In the genomic region with DNA sequence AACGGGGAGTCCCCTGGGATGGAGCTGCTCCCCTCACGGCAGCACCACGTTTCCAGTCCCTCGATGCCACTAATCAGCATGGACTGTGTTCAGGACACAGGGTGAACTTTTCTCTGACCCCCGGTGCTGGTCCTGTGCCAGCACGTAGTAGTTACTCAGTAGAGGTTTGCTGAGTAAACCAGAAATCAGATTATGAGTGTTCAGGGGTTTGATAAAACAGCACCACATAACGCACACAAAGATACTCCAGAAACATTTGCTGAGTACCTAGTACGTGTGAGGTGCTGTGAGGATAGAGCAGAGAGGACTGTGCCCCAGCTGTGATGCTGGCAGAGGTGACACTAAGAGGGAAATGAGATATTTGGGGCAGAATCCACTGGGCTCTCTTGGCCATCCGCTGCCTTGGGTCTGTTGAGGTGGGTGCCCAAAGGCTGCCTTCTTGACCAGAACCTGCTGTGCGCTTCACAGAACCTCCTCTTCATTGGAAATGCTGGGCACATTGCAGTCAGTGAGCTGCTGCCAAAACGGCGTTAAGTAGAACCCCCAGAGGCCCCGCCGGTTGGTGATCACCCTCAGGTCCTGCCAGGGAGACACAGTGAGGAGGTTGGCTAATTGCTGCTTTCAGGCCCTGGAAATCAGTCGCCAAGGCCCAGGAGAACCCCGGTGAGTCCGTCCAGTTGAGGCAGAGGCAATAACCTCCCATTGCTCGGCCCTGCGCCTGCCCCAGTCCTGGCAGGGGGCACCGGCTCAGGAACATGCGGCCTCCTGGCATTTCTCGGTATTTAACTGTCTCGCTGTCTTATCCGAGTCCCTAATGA, we compare ENCODE assay signal across 12 cellular contexts. TPM values are rescaled to one million over a fixed set of nuclear protein-coding genes. Genes with fewer than 3 reads are reported as not detected.
DNase-seq lines count a peak whose midpoint lies in the region; ATAC-seq and TF ChIP-seq lines count a peak whose summit lies in the region.
"Had no signal": no experiment of that assay in that cellular context is flagged by ENCODE, and none has a peak within 500 bp of the region (broad histone marks: within the 10 kb centered on the region; RNA-seq: fewer than 3 reads in every experiment).

No MANE protein-coding gene starts in this region.

- H3K9me3 ChIP-seq in PC-9 (ENCODE audit: insufficient read depth, low read depth) = no peaks in the 10 kb centered on the region
- H3K9me3 ChIP-seq in skeletal muscle tissue (ENCODE audit: control insufficient read depth in 3 of 3, low read length in 3 of 3) = no peaks in the 10 kb centered on the region

- H3K27me3 ChIP-seq in PC-9 (ENCODE audit: insufficient read depth, low read depth) (no peaks in the 10 kb centered on the region), skeletal muscle tissue (ENCODE audit: control insufficient read depth in 3 of 3, insufficient read depth in 3 of 3, low read length in 3 of 3) (no peaks in the 10 kb centered on the region)

- no TSS peak for BruUV-seq in PC-9 (replicated peaks; lab: Mats Ljungman, UMichigan)

- no peak for TF ChIP-seq CTCF in PC-9 (conservative IDR thresholded peaks at IDR 0.05)

- peak overlapping the region in 1 of 3 donors; percentile 40 for H3K9ac ChIP-seq in skeletal muscle tissue (ENCODE audit: low read depth in 1 of 3, low read length in 3 of 3)

- H3K4me3 ChIP-seq in PC-9 (no peak overlapping the region), skeletal muscle tissue (ENCODE audit: low read length in 3 of 3) (no peak overlapping the region)

- no peaks in the 10 kb centered on the region for H3K9me2 ChIP-seq in PC-9 (ENCODE audit: insufficient read depth)

- POLR2A ChIA-PET in PC-9 (lab: Charles Lee; ENCODE audit: unreplicated experiment) = no interaction called here

- H3K79me2 ChIP-seq in PC-9 (ENCODE audit: low read depth) = no peaks in the 10 kb centered on the region

- peaks cover 23% of the 10 kb centered on the region; the same call in 1 of the 2 replicates for H3F3A ChIP-seq in PC-9 (ENCODE audit: insufficient read depth, low read depth)

- intact Hi-C loops in PC-9 (cut with micrococcal nuclease; ENCODE audit: unreplicated experiment) = no loop called here

- H3K36me3 ChIP-seq in PC-9 (ENCODE audit: low read depth) (no peaks in the 10 kb centered on the region), skeletal muscle tissue (ENCODE audit: control insufficient read depth in 3 of 3, insufficient read depth in 3 of 3, low read length in 3 of 3) (peaks cover 0 to 11% (median 2%) of the 10 kb centered on the region in 3 donors)

- no peaks in the 10 kb centered on the region for H4K20me1 ChIP-seq in PC-9 (ENCODE audit: insufficient read depth)

- H3K4me2 ChIP-seq in PC-9 = 0 out of 2 replicates have a peak overlapping the region, but pooled peaks have one; percentile 66

- H3K4me1 ChIP-seq in PC-9 (replicated peaks; ENCODE audit: insufficient read depth) = peaks cover 52% of the 10 kb centered on the region
- H3K4me1 ChIP-seq in skeletal muscle tissue (ENCODE audit: control insufficient read depth in 3 of 3, insufficient read depth in 3 of 3, low read length in 3 of 3) = peaks cover 21 to 68% (median 26%) of the 10 kb centered on the region in 3 donors

- peak; percentile 61 for ATAC-seq in GM21529 (IDR thresholded peaks at IDR 0.05; ENCODE audit: unreplicated experiment)

- CTCF ChIA-PET in PC-9 (lab: Charles Lee) = no interaction called here

- peak; percentile 34 for DNase-seq in activated CD4-positive, alpha-beta T cell treated with anti-CD3 and anti-CD28 coated beads for 48 hours
- DNase-seq in activated CD4-positive, alpha-beta T cell treated with anti-CD3 and anti-CD28 coated beads for 4 hours = no peak
- DNase-seq in PC-9 (no peak), NCI-H2171 treated with DMSO at 0.1 percent for 48 hours (lab: John Stamatoyannopoulos, UW) (no peak), NCI-H146 (lab: John Stamatoyannopoulos, UW) (no peak)
- DNase-seq in stimulated activated CD4-positive, alpha-beta T cell treated with anti-CD3 and anti-CD28 coated beads, Interleukin-15, amount 100 ng/mL, for 24 hours = no peak
- DNase-seq: DMS79 treated with DMSO at 0.1 percent for 48 hours; HFFc6; NCI-H1436; stimulated activated CD8-positive, alpha-beta memory T cell treated with anti-CD3 and anti-CD28 coated beads, Interleukin-4, amount 100 ng/mL, for 48 hours had no signal

- H2AFZ ChIP-seq in PC-9 = no peak overlapping the region

- H3K27ac ChIP-seq in PC-9 (peak overlapping the region; percentile 88), skeletal muscle tissue (ENCODE audit: low read depth, low read length) (peak overlapping the region; percentile 9)

RNA-seq across cellular contexts. Expression of gene NEURL1B, which starts 49.4 kb away (rescaled TPM):
- total RNA-seq in PC-9 (2021) (14.3 and 20.4 TPM in 2 replicates), skeletal muscle tissue (23.0 TPM)
